Comparison of ENCODE assay signal across 8 cellular contexts in the genomic region with DNA sequence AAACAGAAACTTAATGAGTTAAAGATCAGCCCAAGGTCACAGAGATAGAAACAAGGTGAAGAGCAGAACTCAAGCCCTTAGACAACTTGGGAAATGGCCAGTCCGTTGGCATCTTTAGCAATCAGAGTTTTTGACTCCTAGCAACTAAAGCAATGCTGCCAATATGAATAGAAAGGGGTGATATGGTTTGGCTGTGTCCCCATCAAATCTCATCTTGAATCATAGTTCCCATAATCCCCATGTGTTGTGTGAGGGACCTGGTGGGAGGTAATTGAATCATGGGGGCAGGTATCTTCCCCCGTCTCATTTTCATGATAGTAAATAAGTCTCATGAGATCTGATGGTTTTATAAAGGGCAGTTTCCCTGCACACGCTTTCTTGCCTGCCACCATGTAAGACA.
"Had no signal": no experiment of that assay in that cellular context is flagged by ENCODE, and none has a peak within 500 bp of the region (broad histone marks: within the 10 kb centered on the region; RNA-seq: fewer than 3 reads in every experiment).

No MANE protein-coding gene starts in this region.

- H3K4me1 ChIP-seq: HAP-1 had no signal

- DNase-seq: GM23248, GOT3, H7, HCEC 1CT, HFFc6 had no signal

- H3K27ac ChIP-seq: GM23248 had no signal

- H3K4me3 ChIP-seq: GM23248, GM23338, HAP-1 had no signal

- H3K9me3 Mint-ChIP-seq: GM23338 had no signal

- H3K36me3 ChIP-seq: HAP-1 had no signal

- H3K27ac Mint-ChIP-seq: GM23338, H9, HFFc6 had no signal

- H3K9me3 ChIP-seq: HAP-1 had no signal

- H3K4me3 Mint-ChIP-seq: GM23338, H9, HFFc6 had no signal
